In genomic region chr10:119535837-119536507, GRCh38 we compare ENCODE assay signal across 1 cellular context.
TF ChIP-seq lines count a peak whose summit lies in the region.

No MANE protein-coding gene starts in this region.

TF ChIP-seq in GM23338, 12 proteins besides CTCF, POLR2A, EP300 and RAD21 (continued from another document):
- no peak for TF ChIP-seq ETS1 (IDR thresholded peaks at IDR 0.05)
- TF ChIP-seq STAT1 (IDR thresholded peaks at IDR 0.05; ENCODE audit: unreplicated experiment), result no peak
- TF ChIP-seq CREB1 (CRISPR knock-in tag; IDR thresholded peaks at IDR 0.05; ENCODE audit: low read depth), result no peak
- TF ChIP-seq ZNF114 (CRISPR knock-in tag; IDR thresholded peaks at IDR 0.05), result no peak
- TF ChIP-seq ZNF462 (CRISPR knock-in tag; IDR thresholded peaks at IDR 0.05), result no peak
- no peak for TF ChIP-seq EZH2 (IDR thresholded peaks at IDR 0.05; ENCODE audit: low read depth, unreplicated experiment)
- TF ChIP-seq POLR2AphosphoS5 (IDR thresholded peaks at IDR 0.05; ENCODE audit: low read depth), result no peak
- no peak for TF ChIP-seq JUNB (IDR thresholded peaks at IDR 0.05; ENCODE audit: unreplicated experiment)
TF ChIP-seq in GM23338: peak in this region for 0.
